ENCODE assay signal across 19 cellular contexts in genomic region chrX:49292400-49293362, GRCh38. TPM values are rescaled to one million over a fixed set of nuclear protein-coding genes. Genes with fewer than 3 reads are reported as not detected.
DNase-seq lines count a peak whose midpoint lies in the region; ATAC-seq, FAIRE-seq and TF ChIP-seq lines count a peak whose summit lies in the region.
"Had no signal": no experiment of that assay in that cellular context is flagged by ENCODE, and none has a peak within 500 bp of the region (broad histone marks: within the 10 kb centered on the region; RNA-seq: fewer than 3 reads in every experiment).

No MANE protein-coding gene starts in this region.

- CTCF ChIA-PET in H1 (lab: Charles Lee; ENCODE audit: partially characterized antibody), result interaction anchor here (1.1 to 1.9 kb wide), 9 partner anchors 13 to 549 kb away, joined by 3 to 7 read pairs (median 4); no protein-coding TSS in a partner anchor

- ATAC-seq in stimulated activated naive CD8-positive, alpha-beta T cell treated with anti-CD3 and anti-CD28 coated beads, Interleukin-15, amount 100 ng/mL, for 72 hours, result peak; percentile 66
- ATAC-seq in stimulated activated naive CD8-positive, alpha-beta T cell treated with anti-CD3 and anti-CD28 coated beads, Interleukin-15, Interleukin-2, amounts not matched to agents 100 U/mL and 50 U/mL, for 24 hours, result no peak
- ATAC-seq in HG02870 (IDR thresholded peaks at IDR 0.05; ENCODE audit: unreplicated experiment), result no peak

- H2BK12ac ChIP-seq in H1 (ENCODE audit: low read depth, low read length), result no peak overlapping the region

- no peak overlapping the region for H2AFZ ChIP-seq in H1 (ENCODE audit: low read length)

- H4K91ac ChIP-seq in H1 (replicated peaks; ENCODE audit: insufficient read length, low read length), result no peak overlapping the region

- no peak overlapping the region for H2BK20ac ChIP-seq in H1 (ENCODE audit: low read length)

- H3K36me3 ChIP-seq in H1 (ENCODE audit: control insufficient read depth in 2 of 4, insufficient read depth in 4 of 4, low read length in 3 of 4), result no peaks in the 10 kb centered on the region
- H3K36me3 ChIP-seq: BLaER1 treated with 17β-estradiol and CSF1 and Interleukin-3, amounts not matched to agents 10 nM and 100 nM had no signal

- 80% methylated on average over 12 of the region's 17 CpGs; no CpG with 5 or more reads in 1 of the 2 experiments for WGBS in H1 (ENCODE audit: extremely low coverage in 1 of 2, insufficient coverage in 1 of 2, insufficient read length in 1 of 2, insufficient replicate concordance in 2 of 2, low coverage in 1 of 2, low lambda C conversion rate in 2 of 2, missing lambda C conversion rate in 1 of 2), 2 experiments

- POLR2A ChIA-PET in H1 (lab: Charles Lee; ENCODE audit: partially characterized antibody), result no interaction called here

- H3K9me3 Mint-ChIP-seq in stimulated activated naive CD8-positive, alpha-beta T cell treated with anti-CD3 and anti-CD28 coated beads, Interleukin-15, amount 100 ng/mL, for 72 hours, result no peaks in the 10 kb centered on the region

- TF ChIP-seq EP300 in H1 (IDR thresholded peaks at IDR 0.05; ENCODE audit: borderline replicate concordance in 1 of 2, low read depth in 2 of 2, low read length in 2 of 2), result no peak

- no peak for TF ChIP-seq CTCF in H1 (IDR thresholded peaks at IDR 0.05; ENCODE audit: control extremely low read depth in 1 of 3, insufficient read depth in 1 of 3, low read depth in 1 of 3, low read length in 3 of 3)

- no peaks in the 10 kb centered on the region for H3K27me3 ChIP-seq in H1 (replicated peaks in 1 of 4; ENCODE audit: control insufficient read depth in 3 of 4, extremely low read depth in 1 of 4, insufficient read depth in 3 of 4, low read length in 3 of 4)

- no peak overlapping the region for H2AK5ac ChIP-seq in H1 (ENCODE audit: low read depth, low read length)

- H3K4me3 Mint-ChIP-seq in stimulated activated naive CD8-positive, alpha-beta T cell treated with anti-CD3 and anti-CD28 coated beads, Interleukin-15, amount 100 ng/mL, for 72 hours, result no peak overlapping the region

- H3K79me1 ChIP-seq in H1 (ENCODE audit: low read depth, low read length), result no peaks in the 10 kb centered on the region

- no peak overlapping the region for H2BK15ac ChIP-seq in H1 (ENCODE audit: low read length)

- H2BK120ac ChIP-seq in H1 (replicated peaks; ENCODE audit: low read depth, low read length), result no peak overlapping the region

- no peak overlapping the region for H3K23ac ChIP-seq in H1 (ENCODE audit: insufficient read length)

- no peaks in the 10 kb centered on the region for H3K9me3 ChIP-seq in H1 (ENCODE audit: insufficient read depth in 2 of 2, low read depth in 1 of 2, low read length in 1 of 2)
- H3K9me3 ChIP-seq: BLaER1 treated with 17β-estradiol and CSF1 and Interleukin-3, amounts not matched to agents 10 nM and 100 nM had no signal

- no peaks in the 10 kb centered on the region for H4K20me1 ChIP-seq in H1 (replicated peaks in 1 of 2; ENCODE audit: control insufficient read depth in 1 of 2, insufficient read depth in 2 of 2, low read length in 2 of 2)

- no peak overlapping the region for H3K14ac ChIP-seq in H1 (ENCODE audit: insufficient read length)

- no peak overlapping the region for H4K8ac ChIP-seq in H1 (ENCODE audit: extremely low read depth, insufficient read depth, low read length)

- H3K4ac ChIP-seq in H1 (replicated peaks; ENCODE audit: insufficient read length, low read depth, low read length), result no peak overlapping the region

- no peak overlapping the region for H4K5ac ChIP-seq in H1 (ENCODE audit: insufficient read length, low read depth, low read length)

- no peak overlapping the region for H2BK5ac ChIP-seq in H1 (ENCODE audit: low read depth, low read length)

- H3K56ac ChIP-seq in H1 (replicated peaks; ENCODE audit: insufficient read length, low read depth, low read length), result no peak overlapping the region

- no peak for TF ChIP-seq POLR2A in H1 (IDR thresholded peaks at IDR 0.05; ENCODE audit: control extremely low read depth in 1 of 2, low read depth in 2 of 2, low read length in 2 of 2)

- no peak for TF ChIP-seq RAD21 in H1 (IDR thresholded peaks at IDR 0.05 in 1 of 2, conservative IDR thresholded peaks at IDR 0.05 in 1 of 2; ENCODE audit: low read depth in 2 of 2, low read length in 2 of 2)

- H3K18ac ChIP-seq in H1 (ENCODE audit: extremely low read depth, low read length), result no peak overlapping the region

- H3K27me3 Mint-ChIP-seq in stimulated activated naive CD8-positive, alpha-beta T cell treated with anti-CD3 and anti-CD28 coated beads, Interleukin-15, amount 100 ng/mL, for 72 hours, result no peaks in the 10 kb centered on the region

- H3K4me1 ChIP-seq in H1 (replicated peaks in 1 of 4; ENCODE audit: control insufficient read depth in 3 of 4, insufficient read depth in 4 of 4, low read length in 3 of 4), result no peaks in the 10 kb centered on the region

- peak; percentile 7 for DNase-seq in DMS 273 (lab: John Stamatoyannopoulos, UW; ENCODE audit: unreplicated experiment)
- DNase-seq in DMS 273 treated with DMSO at 0.1 percent for 48 hours (lab: John Stamatoyannopoulos, UW), result no peak
- no peak for DNase-seq in stimulated activated naive CD8-positive, alpha-beta T cell treated with anti-CD3 and anti-CD28 coated beads, Interleukin-15, amount 100 ng/mL, for 72 hours
- DNase-seq in stimulated activated naive CD8-positive, alpha-beta T cell treated with anti-CD3 and anti-CD28 coated beads, Interleukin-15, Interleukin-2, amounts not matched to agents 100 U/mL and 50 U/mL, for 24 hours, result no peak
- DNase-seq in H1 (ENCODE audit: low read depth in 1 of 2, low spot score in 2 of 2), result no peak
- DNase-seq in hepatic stellate cell (ENCODE audit: low spot score), result no peak
- DNase-seq in caudate nucleus (lab: John Stamatoyannopoulos, UW), result no peak
- DNase-seq: DMS79, NCI-H1092, NCI-H226 had no signal

- H3K27ac Mint-ChIP-seq in stimulated activated naive CD8-positive, alpha-beta T cell treated with anti-CD3 and anti-CD28 coated beads, Interleukin-15, amount 100 ng/mL, for 72 hours, result peak overlapping the region; percentile 81 to 91

- no peak for FAIRE-seq in H1 (lab: Jason Lieb, UNC)

- H3K79me2 ChIP-seq in H1 (ENCODE audit: control insufficient read depth in 1 of 2, insufficient read depth in 2 of 2, low read length in 2 of 2), result no peaks in the 10 kb centered on the region

- H3K4me1 Mint-ChIP-seq in stimulated activated naive CD8-positive, alpha-beta T cell treated with anti-CD3 and anti-CD28 coated beads, Interleukin-15, amount 100 ng/mL, for 72 hours, result peaks cover 38% of the 10 kb centered on the region

- no peak overlapping the region for H3K4me2 ChIP-seq in H1 (ENCODE audit: insufficient read depth in 1 of 2, low read depth in 2 of 2, low read length in 2 of 2)
- H3K4me2 ChIP-seq: KMS-11 had no signal

- no peak overlapping the region for H3K9ac ChIP-seq in H1 (replicated peaks in 1 of 4; ENCODE audit: extremely low read depth in 1 of 4, low read depth in 3 of 4, low read length in 3 of 4)
- H3K9ac ChIP-seq: BLaER1 treated with 17β-estradiol and CSF1 and Interleukin-3, amounts not matched to agents 10 nM and 100 nM; KMS-11 had no signal

- H3K4me3 ChIP-seq in H1 (ENCODE audit: extremely low read depth in 1 of 4, insufficient read depth in 2 of 4, low read depth in 3 of 4, low read length in 4 of 4), result no peak overlapping the region
- H3K4me3 ChIP-seq: BLaER1 treated with 17β-estradiol and CSF1 and Interleukin-3, amounts not matched to agents 10 nM and 100 nM; GM12878 had no signal

- H3K23me2 ChIP-seq in H1 (ENCODE audit: low read depth, low read length), result no peaks in the 10 kb centered on the region

- no peak overlapping the region for H3K27ac ChIP-seq in H1 (ENCODE audit: low read depth, low read length)
- H3K27ac ChIP-seq in caudate nucleus (ENCODE audit: low read depth, low read length), result no peak overlapping the region
- H3K27ac ChIP-seq: 22Rv1; BLaER1 treated with 17β-estradiol and CSF1 and Interleukin-3, amounts not matched to agents 10 nM and 100 nM; KMS-11 had no signal

RNA-seq across cellular contexts. Expression of gene GAGE10, which starts 10.8 kb away (rescaled TPM):
- not detected in 2 replicates for total RNA-seq in H1 (2021; fragmentation: NEBNext Ultra II Directional; extraction: Animal tissue kit (Norgen Biotek cat#: 25700))
- polyA plus RNA-seq in H1 (2011; rRNA removed), result not detected in 2 replicates
- not detected for polyA plus RNA-seq in H1 (2011; cell fraction: cytosol; rRNA removed)
- not detected for polyA plus RNA-seq in H1 (2011; cell fraction: nucleus; rRNA removed)
- not detected in 4 replicates for polyA plus RNA-seq in H1 (2012, experiment 1 of 2)
- polyA plus RNA-seq in H1 (2012, experiment 2 of 2), result not detected
- not detected for polyA plus RNA-seq in H1 (2013, experiment 1 of 2)
- not detected for polyA plus RNA-seq in H1 (2013, experiment 2 of 2)
- polyA minus RNA-seq in H1 (2011; rRNA and poly(A)+ RNA removed), result not detected in 2 replicates
- polyA minus RNA-seq in H1 (2011; cell fraction: cytosol; rRNA and poly(A)+ RNA removed), result not detected
- polyA minus RNA-seq in H1 (2011; cell fraction: nucleus; rRNA and poly(A)+ RNA removed), result not detected
- total RNA-seq: G401, GM12878, MCF 10A, PC-3, SK-MEL-5 had no signal
- polyA plus RNA-seq: GM12878 had no signal

RNA-seq across cellular contexts. Expression of gene PPP1R3F, which starts 23.1 kb away (rescaled TPM):
- total RNA-seq in H1 (2021; fragmentation: NEBNext Ultra II Directional; extraction: Animal tissue kit (Norgen Biotek cat#: 25700)), result 6.1 and 6.8 TPM in 2 replicates
- polyA plus RNA-seq in H1 (2011; rRNA removed), result 5.1 and 6.2 TPM in 2 replicates
- 6.2 TPM for polyA plus RNA-seq in H1 (2011; cell fraction: cytosol; rRNA removed)
- 14.8 TPM for polyA plus RNA-seq in H1 (2011; cell fraction: nucleus; rRNA removed)
- 4.0 to 7.5 TPM (median 5.6 TPM) in 4 replicates for polyA plus RNA-seq in H1 (2012, experiment 1 of 2)
- 7.8 TPM for polyA plus RNA-seq in H1 (2012, experiment 2 of 2)
- 3.0 TPM for polyA plus RNA-seq in H1 (2013, experiment 1 of 2)
- 2.7 TPM for polyA plus RNA-seq in H1 (2013, experiment 2 of 2)
- 2.7 and 3.0 TPM in 2 replicates for polyA minus RNA-seq in H1 (2011; rRNA and poly(A)+ RNA removed)
- 8.6 TPM for polyA minus RNA-seq in H1 (2011; cell fraction: cytosol; rRNA and poly(A)+ RNA removed)
- polyA minus RNA-seq in H1 (2011; cell fraction: nucleus; rRNA and poly(A)+ RNA removed), result 8.9 TPM

RNA-seq across cellular contexts. Expression of gene FOXP3, which starts 28.2 kb away (rescaled TPM):
- 0.23 and 0.37 TPM in 2 replicates for total RNA-seq in H1 (2021; fragmentation: NEBNext Ultra II Directional; extraction: Animal tissue kit (Norgen Biotek cat#: 25700))
- polyA plus RNA-seq in H1 (2011; rRNA removed), result 0.54 and 0.67 TPM in 2 replicates
- 0.52 TPM for polyA plus RNA-seq in H1 (2011; cell fraction: cytosol; rRNA removed)
- 0.86 TPM for polyA plus RNA-seq in H1 (2011; cell fraction: nucleus; rRNA removed)
- polyA plus RNA-seq in H1 (2012, experiment 1 of 2), result 0.35 to 0.74 TPM (median 0.45 TPM) in 4 replicates
- 0.30 TPM for polyA plus RNA-seq in H1 (2012, experiment 2 of 2)
- 0.24 TPM for polyA plus RNA-seq in H1 (2013, experiment 1 of 2)
- 0.28 TPM for polyA plus RNA-seq in H1 (2013, experiment 2 of 2)
- polyA minus RNA-seq in H1 (2011; rRNA and poly(A)+ RNA removed), result 0.49 and 0.69 TPM in 2 replicates
- polyA minus RNA-seq in H1 (2011; cell fraction: cytosol; rRNA and poly(A)+ RNA removed), result 0.66 TPM
- not detected for polyA minus RNA-seq in H1 (2011; cell fraction: nucleus; rRNA and poly(A)+ RNA removed)
- total RNA-seq: G401, PC-3 had no signal

RNA-seq across cellular contexts. Expression of gene GAGE12J, which starts 29.2 kb away (rescaled TPM):
- total RNA-seq in H1 (2021; fragmentation: NEBNext Ultra II Directional; extraction: Animal tissue kit (Norgen Biotek cat#: 25700)), result not detected in 2 replicates
- polyA plus RNA-seq in H1 (2011; rRNA removed), result not detected in 2 replicates
- not detected for polyA plus RNA-seq in H1 (2011; cell fraction: cytosol; rRNA removed)
- polyA plus RNA-seq in H1 (2011; cell fraction: nucleus; rRNA removed), result not detected
- polyA plus RNA-seq in H1 (2012, experiment 1 of 2), result not detected in 4 replicates
- polyA plus RNA-seq in H1 (2012, experiment 2 of 2), result not detected
- polyA plus RNA-seq in H1 (2013, experiment 1 of 2), result not detected
- not detected for polyA plus RNA-seq in H1 (2013, experiment 2 of 2)
- not detected in 2 replicates for polyA minus RNA-seq in H1 (2011; rRNA and poly(A)+ RNA removed)
- polyA minus RNA-seq in H1 (2011; cell fraction: cytosol; rRNA and poly(A)+ RNA removed), result not detected
- not detected for polyA minus RNA-seq in H1 (2011; cell fraction: nucleus; rRNA and poly(A)+ RNA removed)
- total RNA-seq: G401, GM12878, MCF 10A, PC-3 had no signal
- polyA plus RNA-seq: GM12878 had no signal

RNA-seq across cellular contexts. Expression of gene GAGE13, which starts 38.7 kb away (rescaled TPM):
- not detected in 2 replicates for total RNA-seq in H1 (2021; fragmentation: NEBNext Ultra II Directional; extraction: Animal tissue kit (Norgen Biotek cat#: 25700))
- not detected in 2 replicates for polyA plus RNA-seq in H1 (2011; rRNA removed)
- not detected for polyA plus RNA-seq in H1 (2011; cell fraction: cytosol; rRNA removed)
- not detected for polyA plus RNA-seq in H1 (2011; cell fraction: nucleus; rRNA removed)
- polyA plus RNA-seq in H1 (2012, experiment 1 of 2), result not detected in 4 replicates
- polyA plus RNA-seq in H1 (2012, experiment 2 of 2), result not detected
- polyA plus RNA-seq in H1 (2013, experiment 1 of 2), result not detected
- polyA plus RNA-seq in H1 (2013, experiment 2 of 2), result not detected
- not detected in 2 replicates for polyA minus RNA-seq in H1 (2011; rRNA and poly(A)+ RNA removed)
- polyA minus RNA-seq in H1 (2011; cell fraction: cytosol; rRNA and poly(A)+ RNA removed), result not detected
- polyA minus RNA-seq in H1 (2011; cell fraction: nucleus; rRNA and poly(A)+ RNA removed), result not detected
- total RNA-seq: G401, GM12878, MCF 10A, PC-3 had no signal
- polyA plus RNA-seq: GM12878 had no signal
